Comparison of ENCODE assay signal across 8 cellular contexts in genomic region chr12:32134144-32134888, GRCh38. TPM values are rescaled to one million over a fixed set of nuclear protein-coding genes. Genes with fewer than 3 reads are reported as not detected.
DNase-seq lines count a peak whose midpoint lies in the region; ATAC-seq and TF ChIP-seq lines count a peak whose summit lies in the region.

No MANE protein-coding gene starts in this region.

- peak overlapping the region; percentile 55 for H3K4me3 ChIP-seq in Loucy (ENCODE audit: low read length, poor library complexity, severe bottlenecking)

- H3K79me2 ChIP-seq in Loucy (ENCODE audit: insufficient read depth, low read length) = peaks cover 10% of the 10 kb centered on the region; the same call in 1 of the 2 replicates

- H4K20me1 ChIP-seq in Loucy (ENCODE audit: insufficient read depth, low read length, poor library complexity, severe bottlenecking) = no peaks in the 10 kb centered on the region

- H3K27ac Mint-ChIP-seq in natural killer cell treated with Interleukin-12 subunit alpha and Interleukin-12 subunit beta and Interleukin-15 and Interleukin-18, amount 100 ng/mL, for 72 hours = peak overlapping the region; percentile 17 to 37

- H3F3A ChIP-seq in Loucy (ENCODE audit: low read depth) = no peaks in the 10 kb centered on the region

- DNase-seq in GM03348 (ENCODE audit: low spot score) (peak; percentile 52), Kasumi-1 (lab: John Stamatoyannopoulos, UW) (no peak), pons (ENCODE audit: low spot score) (no peak), NCI-H82 (lab: John Stamatoyannopoulos, UW) (no peak)
- peak; percentile 63 for DNase-seq in activated naive CD4-positive, alpha-beta T cell treated with Interleukin-2 at 50 U/mL for 16 hours
- peak; percentile 70 for DNase-seq in natural killer cell treated with Interleukin-12 subunit alpha and Interleukin-12 subunit beta and Interleukin-15 and Interleukin-18, amount 100 ng/mL, for 72 hours (ENCODE audit: low spot score)

- H3K4me3 Mint-ChIP-seq in natural killer cell treated with Interleukin-12 subunit alpha and Interleukin-12 subunit beta and Interleukin-15 and Interleukin-18, amount 100 ng/mL, for 72 hours = no peak overlapping the region

- H3K4me1 Mint-ChIP-seq in natural killer cell treated with Interleukin-12 subunit alpha and Interleukin-12 subunit beta and Interleukin-15 and Interleukin-18, amount 100 ng/mL, for 72 hours (ENCODE audit: low read depth in 2 of 2) = peaks cover 22 to 24% of the 10 kb centered on the region in 2 donors

- H3K4me2 ChIP-seq in Loucy (ENCODE audit: low read depth, low read length, poor library complexity, severe bottlenecking) = peak overlapping the region; percentile 59

- no peaks in the 10 kb centered on the region for H3K9me3 Mint-ChIP-seq in natural killer cell treated with Interleukin-12 subunit alpha and Interleukin-12 subunit beta and Interleukin-15 and Interleukin-18, amount 100 ng/mL, for 72 hours

- no peak overlapping the region for H3K9ac ChIP-seq in Loucy (ENCODE audit: low read depth, low read length, poor library complexity, severe bottlenecking)

- no peak; the same call in 1 of the 2 replicates for TF ChIP-seq CTCF in Loucy (conservative IDR thresholded peaks at IDR 0.05; ENCODE audit: low read length)

- H3K9me3 ChIP-seq in Loucy (ENCODE audit: insufficient read depth, low read depth, low read length) = no peaks in the 10 kb centered on the region

- H2AFZ ChIP-seq in Loucy (ENCODE audit: low read length) = 0 out of 2 replicates have a peak overlapping the region, but pooled peaks have one; percentile 4

- no peaks in the 10 kb centered on the region for H3K36me3 ChIP-seq in Loucy (ENCODE audit: insufficient read depth, low read length)

- H3K27me3 Mint-ChIP-seq in natural killer cell treated with Interleukin-12 subunit alpha and Interleukin-12 subunit beta and Interleukin-15 and Interleukin-18, amount 100 ng/mL, for 72 hours = no peaks in the 10 kb centered on the region

- H3K4me1 ChIP-seq in Loucy (ENCODE audit: insufficient read depth, low read length, poor library complexity, severe bottlenecking) = peaks cover 10% of the 10 kb centered on the region

- H3K27me3 ChIP-seq in Loucy (ENCODE audit: insufficient read depth, low read length, poor library complexity, severe bottlenecking) = no peaks in the 10 kb centered on the region

- no peaks in the 10 kb centered on the region for H3K9me2 ChIP-seq in Loucy (replicated peaks; ENCODE audit: low read depth, low read length)

- no peaks in the 10 kb centered on the region for H3K36me3 Mint-ChIP-seq in natural killer cell treated with Interleukin-12 subunit alpha and Interleukin-12 subunit beta and Interleukin-15 and Interleukin-18, amount 100 ng/mL, for 72 hours

- peak; percentile 65 for ATAC-seq in GM21717 (IDR thresholded peaks at IDR 0.05; ENCODE audit: unreplicated experiment)
- ATAC-seq in natural killer cell treated with Interleukin-12 subunit alpha and Interleukin-12 subunit beta and Interleukin-15 and Interleukin-18, amount 100 ng/mL, for 72 hours = peak; percentile 91 to 95

RNA-seq across cellular contexts. Expression of gene BICD1, which starts 27.7 kb away (rescaled TPM):
- total RNA-seq in natural killer cell treated with Interleukin-12 subunit alpha and Interleukin-12 subunit beta and Interleukin-15 and Interleukin-18, amount 100 ng/mL, for 72 hours = 10 to 100 TPM; 16.6 to 34.4 TPM

Comparison
In these comparisons a context has a peak if more than half of its experiments do, and no peak if none do; other contexts are left out.
1. DNase-seq: peak in GM03348 (single experiment), activated naive CD4-positive, alpha-beta T cell treated with Interleukin-2 at 50 U/mL for 16 hours (single experiment) and natural killer cell treated with Interleukin-12 subunit alpha and Interleukin-12 subunit beta and Interleukin-15 and Interleukin-18, amount 100 ng/mL, for 72 hours (single experiment); none in Kasumi-1 (0 of 2), pons (single experiment) and NCI-H82 (single experiment).